In the genomic region with DNA sequence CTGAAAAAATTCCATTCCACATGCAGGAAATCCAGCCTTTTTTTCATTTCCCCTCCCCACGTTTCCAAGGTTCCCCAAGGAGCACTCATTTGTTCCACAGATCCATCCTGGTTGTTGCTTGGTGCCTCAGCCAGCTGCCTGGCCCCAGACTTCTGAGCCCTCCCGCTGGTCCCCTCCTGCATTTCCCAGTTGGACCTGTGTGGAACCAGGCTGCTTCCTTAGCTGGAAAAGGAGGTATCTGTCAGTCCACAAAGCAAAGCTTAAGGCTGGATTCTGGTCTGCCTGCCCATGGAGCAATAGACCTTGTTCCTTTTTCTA, we compare ENCODE assay signal across 19 cellular contexts. TPM values are rescaled to one million over a fixed set of nuclear protein-coding genes. Genes with fewer than 3 reads are reported as not detected.
"Had no signal": no experiment of that assay in that cellular context is flagged by ENCODE, and none has a peak within 500 bp of the region (broad histone marks: within the 10 kb centered on the region; RNA-seq: fewer than 3 reads in every experiment).

No MANE protein-coding gene starts in this region.

- H3K4me1 Mint-ChIP-seq: activated B cell treated with CpG ODN at 0.5 μM for 24 hours; activated naive CD4-positive, alpha-beta T cell treated with anti-CD3 and anti-CD28 coated beads, Interleukin-2, amount 50 U/mL, for 24 hours; stimulated activated effector memory CD8-positive, alpha-beta T cell treated with anti-CD3 and anti-CD28 coated beads, Interleukin-12 subunit alpha, Interleukin-12 subunit beta, amount 100 ng/mL, for 72 hours had no signal

- H3K9me3 ChIP-seq: ascending aorta, breast epithelium, ovary, right lobe of liver, stomach, testis, upper lobe of left lung had no signal

- H3K4me3 Mint-ChIP-seq: activated B cell treated with CpG ODN at 0.5 μM for 24 hours; activated CD8-positive, alpha-beta T cell treated with anti-CD3 and anti-CD28 coated beads for 36 hours; activated naive CD4-positive, alpha-beta T cell treated with anti-CD3 and anti-CD28 coated beads, Interleukin-2, amount 50 U/mL, for 24 hours; neural progenitor cell; stimulated activated effector memory CD8-positive, alpha-beta T cell treated with anti-CD3 and anti-CD28 coated beads, Interleukin-12 subunit alpha, Interleukin-12 subunit beta, amount 100 ng/mL, for 72 hours; T-helper 17 cell had no signal

- H3K36me3 ChIP-seq: ascending aorta, breast epithelium, neural progenitor cell, ovary, right lobe of liver, stomach, upper lobe of left lung had no signal

- H3K27me3 Mint-ChIP-seq: activated B cell treated with CpG ODN at 0.5 μM for 24 hours; activated naive CD4-positive, alpha-beta T cell treated with anti-CD3 and anti-CD28 coated beads, Interleukin-2, amount 50 U/mL, for 24 hours; T-helper 17 cell had no signal

- DNase-seq: activated B cell treated with CpG ODN at 0.5 μM for 24 hours; activated CD4-positive, alpha-beta T cell treated with anti-CD3 and anti-CD28 coated beads for 48 hours; activated CD8-positive, alpha-beta T cell treated with anti-CD3 and anti-CD28 coated beads for 36 hours; activated gamma-delta T cell; effector memory CD4-positive, alpha-beta T cell; left cardiac atrium; ovary; right lobe of liver; stimulated activated CD4-positive, alpha-beta T cell treated with anti-CD3 and anti-CD28 coated beads, Interleukin-4, amount 100 ng/mL, for 24 hours; stomach; T-helper 17 cell; testis; upper lobe of left lung had no signal

- H3K27me3 ChIP-seq: ascending aorta, breast epithelium, neural progenitor cell, ovary, right lobe of liver, stomach, testis, upper lobe of left lung had no signal

- ATAC-seq: activated CD8-positive, alpha-beta T cell treated with anti-CD3 and anti-CD28 coated beads for 36 hours; right lobe of liver; stimulated activated effector memory CD8-positive, alpha-beta T cell treated with anti-CD3 and anti-CD28 coated beads, Interleukin-12 subunit alpha, Interleukin-12 subunit beta, amount 100 ng/mL, for 72 hours; T-helper 17 cell had no signal

- H3K27ac ChIP-seq: ascending aorta, neural progenitor cell, ovary, right lobe of liver, stomach, testis, upper lobe of left lung had no signal

- H3K4me1 ChIP-seq: right lobe of liver, testis had no signal

- H3K9me3 Mint-ChIP-seq: activated B cell treated with CpG ODN at 0.5 μM for 24 hours; activated CD8-positive, alpha-beta T cell treated with anti-CD3 and anti-CD28 coated beads for 36 hours; activated naive CD4-positive, alpha-beta T cell treated with anti-CD3 and anti-CD28 coated beads, Interleukin-2, amount 50 U/mL, for 24 hours; neural progenitor cell; stimulated activated effector memory CD8-positive, alpha-beta T cell treated with anti-CD3 and anti-CD28 coated beads, Interleukin-12 subunit alpha, Interleukin-12 subunit beta, amount 100 ng/mL, for 72 hours had no signal

- H3K36me3 Mint-ChIP-seq: stimulated activated effector memory CD8-positive, alpha-beta T cell treated with anti-CD3 and anti-CD28 coated beads, Interleukin-12 subunit alpha, Interleukin-12 subunit beta, amount 100 ng/mL, for 72 hours had no signal

- H3K27ac Mint-ChIP-seq: activated B cell treated with CpG ODN at 0.5 μM for 24 hours; activated CD8-positive, alpha-beta T cell treated with anti-CD3 and anti-CD28 coated beads for 36 hours; activated naive CD4-positive, alpha-beta T cell treated with anti-CD3 and anti-CD28 coated beads, Interleukin-2, amount 50 U/mL, for 24 hours; stimulated activated effector memory CD8-positive, alpha-beta T cell treated with anti-CD3 and anti-CD28 coated beads, Interleukin-12 subunit alpha, Interleukin-12 subunit beta, amount 100 ng/mL, for 72 hours; T-helper 17 cell had no signal

- H3K9ac ChIP-seq: neural progenitor cell had no signal

- H3K4me3 ChIP-seq: ascending aorta, breast epithelium, lung, neural progenitor cell, ovary, right lobe of liver, stomach, testis, upper lobe of left lung had no signal

RNA-seq across cellular contexts. Expression of a gene that starts 44.8 kb away (rescaled TPM):
- total RNA-seq: activated B cell treated with CpG ODN at 0.5 μM for 24 hours; activated CD8-positive, alpha-beta T cell treated with anti-CD3 and anti-CD28 coated beads for 36 hours had no signal
